ENCODE assay signal across 16 cellular contexts in the genomic region with DNA sequence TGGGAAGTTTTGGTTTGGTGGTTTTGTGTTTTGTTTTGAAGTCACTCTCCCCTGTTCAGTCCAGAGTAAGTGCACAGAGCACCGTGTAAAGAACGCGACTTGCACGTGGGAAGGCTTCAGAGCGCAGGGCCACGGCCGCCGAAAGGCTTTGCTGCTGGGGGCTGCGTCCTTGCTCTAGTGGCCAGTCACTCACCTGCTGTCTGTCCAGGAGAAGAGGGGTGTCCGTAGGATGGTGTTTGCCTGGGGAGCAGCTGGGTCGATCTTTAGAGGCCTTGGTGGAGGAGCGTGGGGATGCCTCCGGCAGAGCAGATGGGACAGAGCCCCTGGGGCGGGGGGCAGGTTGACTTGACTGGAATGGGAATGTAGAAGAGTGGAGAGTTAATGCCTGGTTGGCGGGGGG.
DNase-seq lines count a peak whose midpoint lies in the region; TF ChIP-seq lines count a peak whose summit lies in the region.
"Had no signal": no experiment of that assay in that cellular context is flagged by ENCODE, and none has a peak within 500 bp of the region (broad histone marks: within the 10 kb centered on the region; RNA-seq: fewer than 3 reads in every experiment).

No MANE protein-coding gene starts in this region.

- no peak overlapping the region for H3K27ac ChIP-seq in spleen
- H3K27ac ChIP-seq: 22Rv1 had no signal

- H3K9me3 ChIP-seq in spleen, result peaks cover 0 to 5% (median 0%) of the 10 kb centered on the region in 8 donors
- H3K9me3 ChIP-seq: HAP-1 had no signal

- no peaks in the 10 kb centered on the region for H3K4me1 ChIP-seq in spleen
- H3K4me1 ChIP-seq: HAP-1 had no signal

- peaks cover 5% of the 10 kb centered on the region for H3K4me1 Mint-ChIP-seq in activated CD4-positive, alpha-beta memory T cell treated with anti-CD3 and anti-CD28 coated beads for 36 hours (ENCODE audit: low read depth)
- peaks cover 2% of the 10 kb centered on the region for H3K4me1 Mint-ChIP-seq in activated CD4-positive, alpha-beta memory T cell treated with anti-CD3 and anti-CD28 coated beads, Interleukin-2, amount 10 ng/mL, durations not matched to agents 7 days and 5 days
- H3K4me1 Mint-ChIP-seq in endothelial cell (ENCODE audit: unreplicated experiment), result no peaks in the 10 kb centered on the region
- peaks cover 17% of the 10 kb centered on the region for H3K4me1 Mint-ChIP-seq in nephron progenitor cell
- H3K4me1 Mint-ChIP-seq in immature natural killer cell, result peaks cover 4 to 15% of the 10 kb centered on the region in 2 donors
- H3K4me1 Mint-ChIP-seq: CD14-positive monocyte had no signal

- WGBS in spleen, 5 donors, result 90 to 94% (median 93%) methylated on average over 14 to 15 of the region's 15 CpGs

- H3K27me3 Mint-ChIP-seq in activated CD4-positive, alpha-beta memory T cell treated with anti-CD3 and anti-CD28 coated beads for 36 hours, result no peaks in the 10 kb centered on the region
- H3K27me3 Mint-ChIP-seq in activated CD4-positive, alpha-beta memory T cell treated with anti-CD3 and anti-CD28 coated beads, Interleukin-2, amount 10 ng/mL, durations not matched to agents 7 days and 5 days, result no peaks in the 10 kb centered on the region
- peaks cover 5% of the 10 kb centered on the region for H3K27me3 Mint-ChIP-seq in endothelial cell (ENCODE audit: unreplicated experiment)
- peaks cover 5% of the 10 kb centered on the region for H3K27me3 Mint-ChIP-seq in nephron progenitor cell (ENCODE audit: low read depth, poor library complexity)
- H3K27me3 Mint-ChIP-seq in immature natural killer cell (ENCODE audit: low read depth in 3 of 3), result peaks cover 0 to 7% (median 0%) of the 10 kb centered on the region in 3 donors

- no peak for TF ChIP-seq CTCF in endothelial cell (IDR thresholded peaks at IDR 0.05; ENCODE audit: unreplicated experiment)
- TF ChIP-seq CTCF in nephron progenitor cell (IDR thresholded peaks at IDR 0.05), result no peak
- TF ChIP-seq CTCF in spleen (IDR thresholded peaks at IDR 0.05 in 8 of 11, conservative IDR thresholded peaks at IDR 0.05 in 3 of 11), result no peak

- POLR2A ChIA-PET in activated CD4-positive, alpha-beta memory T cell treated with anti-CD3 and anti-CD28 coated beads for 36 hours (lab: Charles Lee), result no interaction called here
- POLR2A ChIA-PET in activated CD4-positive, alpha-beta memory T cell treated with anti-CD3 and anti-CD28 coated beads, Interleukin-2, amount 10 ng/mL, durations not matched to agents 7 days and 5 days (lab: Charles Lee), result no interaction called here

- CTCF ChIA-PET in activated CD4-positive, alpha-beta memory T cell treated with anti-CD3 and anti-CD28 coated beads for 36 hours (lab: Charles Lee), result no interaction called here
- CTCF ChIA-PET in activated CD4-positive, alpha-beta memory T cell treated with anti-CD3 and anti-CD28 coated beads, Interleukin-2, amount 10 ng/mL, durations not matched to agents 7 days and 5 days (lab: Charles Lee), result no interaction called here

- H3K36me3 ChIP-seq in spleen, result peaks cover 0 to 95% (median 38%) of the 10 kb centered on the region in 6 donors

- intact Hi-C loops in activated CD4-positive, alpha-beta memory T cell treated with anti-CD3 and anti-CD28 coated beads for 36 hours (cut with micrococcal nuclease), result no loop called here
- intact Hi-C loops in spleen (cut with DNase I; ENCODE audit: low total_unique reads), result no loop called here

- H3K9me3 Mint-ChIP-seq in activated CD4-positive, alpha-beta memory T cell treated with anti-CD3 and anti-CD28 coated beads for 36 hours, result no peaks in the 10 kb centered on the region
- H3K9me3 Mint-ChIP-seq in activated CD4-positive, alpha-beta memory T cell treated with anti-CD3 and anti-CD28 coated beads, Interleukin-2, amount 10 ng/mL, durations not matched to agents 7 days and 5 days, result no peaks in the 10 kb centered on the region
- no peaks in the 10 kb centered on the region for H3K9me3 Mint-ChIP-seq in endothelial cell (ENCODE audit: unreplicated experiment)
- H3K9me3 Mint-ChIP-seq in nephron progenitor cell, result peaks cover 10% of the 10 kb centered on the region
- no peaks in the 10 kb centered on the region for H3K9me3 Mint-ChIP-seq in immature natural killer cell
- H3K9me3 Mint-ChIP-seq: CD14-positive monocyte; CD8-positive, alpha-beta T cell had no signal

- peak overlapping the region; percentile 21 for H3K27ac Mint-ChIP-seq in activated CD4-positive, alpha-beta memory T cell treated with anti-CD3 and anti-CD28 coated beads for 36 hours
- no peak overlapping the region for H3K27ac Mint-ChIP-seq in activated CD4-positive, alpha-beta memory T cell treated with anti-CD3 and anti-CD28 coated beads, Interleukin-2, amount 10 ng/mL, durations not matched to agents 7 days and 5 days
- no peak overlapping the region for H3K27ac Mint-ChIP-seq in endothelial cell (ENCODE audit: unreplicated experiment)
- peak overlapping the region; percentile 67 for H3K27ac Mint-ChIP-seq in nephron progenitor cell
- H3K27ac Mint-ChIP-seq in immature natural killer cell, result peak overlapping the region in 1 of 6 donors; percentile 42
- H3K27ac Mint-ChIP-seq: CD8-positive, alpha-beta T cell had no signal

- H3K36me3 Mint-ChIP-seq in activated CD4-positive, alpha-beta memory T cell treated with anti-CD3 and anti-CD28 coated beads for 36 hours, result peaks cover 16% of the 10 kb centered on the region
- peaks cover 61% of the 10 kb centered on the region for H3K36me3 Mint-ChIP-seq in activated CD4-positive, alpha-beta memory T cell treated with anti-CD3 and anti-CD28 coated beads, Interleukin-2, amount 10 ng/mL, durations not matched to agents 7 days and 5 days (ENCODE audit: low read depth)
- H3K36me3 Mint-ChIP-seq in endothelial cell (ENCODE audit: low read depth, unreplicated experiment) (peaks cover 62% of the 10 kb centered on the region), nephron progenitor cell (ENCODE audit: low read depth) (peaks cover 92% of the 10 kb centered on the region), immature natural killer cell (peaks cover 8 to 59% (median 53%) of the 10 kb centered on the region in 3 donors)

- no peak for TF ChIP-seq POLR2A in spleen (IDR thresholded peaks at IDR 0.05)

- no peaks in the 10 kb centered on the region for H3K27me3 ChIP-seq in spleen (replicated peaks in 1 of 7)

- no peak overlapping the region for H3K4me3 ChIP-seq in spleen
- H3K4me3 ChIP-seq: HAP-1 had no signal

- DNase-seq in activated CD4-positive, alpha-beta memory T cell treated with anti-CD3 and anti-CD28 coated beads for 36 hours, result no peak
- DNase-seq in activated CD4-positive, alpha-beta memory T cell treated with anti-CD3 and anti-CD28 coated beads, Interleukin-2, amount 10 ng/mL, durations not matched to agents 7 days and 5 days, result no peak
- DNase-seq in endothelial cell (ENCODE audit: low spot score), result no peak
- DNase-seq in nephron progenitor cell, result no peak
- peak; percentile 46 for DNase-seq in spleen
- DNase-seq in NCI-H187 (lab: John Stamatoyannopoulos, UW), result no peak
- no peak for DNase-seq in immature natural killer cell
- no peak for DNase-seq in stimulated activated naive CD4-positive, alpha-beta T cell treated with Interleukin-2 at 50 U/mL for 16 hours (lab: John Stamatoyannopoulos, UW)
- DNase-seq: CD8-positive, alpha-beta T cell; COR-L47; DMS153; DMS79 treated with DMSO at 0.1 percent for 48 hours; EL had no signal

- H3K4me3 Mint-ChIP-seq in activated CD4-positive, alpha-beta memory T cell treated with anti-CD3 and anti-CD28 coated beads for 36 hours, result no peak overlapping the region
- no peak overlapping the region for H3K4me3 Mint-ChIP-seq in activated CD4-positive, alpha-beta memory T cell treated with anti-CD3 and anti-CD28 coated beads, Interleukin-2, amount 10 ng/mL, durations not matched to agents 7 days and 5 days
- peak overlapping the region; percentile 56 for H3K4me3 Mint-ChIP-seq in endothelial cell (ENCODE audit: unreplicated experiment)
- no peak overlapping the region for H3K4me3 Mint-ChIP-seq in nephron progenitor cell
- no peak overlapping the region for H3K4me3 Mint-ChIP-seq in immature natural killer cell
- H3K4me3 Mint-ChIP-seq: CD14-positive monocyte; CD8-positive, alpha-beta T cell had no signal

Comparison
In these comparisons a context has a peak if more than half of its experiments do, and no peak if none do; other contexts are left out.
1. H3K27ac Mint-ChIP-seq: peak in activated CD4-positive, alpha-beta memory T cell treated with anti-CD3 and anti-CD28 coated beads for 36 hours (single experiment) and nephron progenitor cell (single experiment); none in activated CD4-positive, alpha-beta memory T cell treated with anti-CD3 and anti-CD28 coated beads, Interleukin-2, amount 10 ng/mL, durations not matched to agents 7 days and 5 days (single experiment) and endothelial cell (single experiment).